Comparison of ENCODE assay signal across 18 cellular contexts in genomic region chr18:29078272-29078671, GRCh38.
DNase-seq lines count a peak whose midpoint lies in the region; ATAC-seq and TF ChIP-seq lines count a peak whose summit lies in the region.
"Had no signal": no experiment of that assay in that cellular context is flagged by ENCODE, and none has a peak within 500 bp of the region (broad histone marks: within the 10 kb centered on the region; RNA-seq: fewer than 3 reads in every experiment).

No MANE protein-coding gene starts in this region.

- H3K79me2 ChIP-seq in DND-41 (ENCODE audit: insufficient read depth, low read length): no peaks in the 10 kb centered on the region

- CTCF ChIA-PET in naive thymus-derived CD4-positive, alpha-beta T cell (lab: Charles Lee): no interaction called here

- no peaks in the 10 kb centered on the region for H3K36me3 ChIP-seq in DND-41 (ENCODE audit: insufficient read depth, low read length)
- no peaks in the 10 kb centered on the region for H3K36me3 ChIP-seq in naive thymus-derived CD4-positive, alpha-beta T cell (ENCODE audit: control insufficient read depth in 2 of 3, insufficient read depth in 3 of 3, low read length in 3 of 3)

- H3K36me3 Mint-ChIP-seq in glutamatergic neuron (ENCODE audit: unreplicated experiment): no peaks in the 10 kb centered on the region
- peaks cover 0 to 5% (median 0%) of the 10 kb centered on the region in 5 donors for H3K36me3 Mint-ChIP-seq in naive thymus-derived CD4-positive, alpha-beta T cell
- H3K36me3 Mint-ChIP-seq: CD4-positive, CD25-positive, alpha-beta regulatory T cell had no signal

- peak; percentile 1 for DNase-seq in NCI-H1694 (lab: John Stamatoyannopoulos, UW)
- DNase-seq in NCI-H1694 treated with DMSO at 0.1 percent for 48 hours (lab: John Stamatoyannopoulos, UW): no peak
- DNase-seq in DND-41: peak; percentile 19
- peak; percentile 77 for DNase-seq in NCI-H2171 treated with DMSO at 0.1 percent for 48 hours (lab: John Stamatoyannopoulos, UW)
- DNase-seq in glutamatergic neuron: peak; percentile 58
- DNase-seq in COR-L47 (lab: John Stamatoyannopoulos, UW): no peak
- DNase-seq in naive thymus-derived CD4-positive, alpha-beta T cell: no peak
- no peak for DNase-seq in activated naive CD4-positive, alpha-beta T cell (lab: John Stamatoyannopoulos, UW)
- DNase-seq: Calu3; CD4-positive, CD25-positive, alpha-beta regulatory T cell; DMS79 treated with DMSO at 0.1 percent for 48 hours; GDM1; NCI-H1048; NCI-H2107; PC-9 had no signal

- no peaks in the 10 kb centered on the region for H4K20me1 ChIP-seq in DND-41 (ENCODE audit: insufficient read depth, low read length)

- no peak overlapping the region for H3K4me3 ChIP-seq in DND-41 (ENCODE audit: low read depth in 1 of 2, low read length in 2 of 2)
- H3K4me3 ChIP-seq in naive thymus-derived CD4-positive, alpha-beta T cell (ENCODE audit: low read length): no peak overlapping the region
- H3K4me3 ChIP-seq: A549, K562, PC-9 had no signal

- peaks cover 4% of the 10 kb centered on the region; the same call in 1 of the 2 replicates for H3K4me1 ChIP-seq in DND-41 (ENCODE audit: insufficient read depth, low read length)
- H3K4me1 ChIP-seq in naive thymus-derived CD4-positive, alpha-beta T cell (ENCODE audit: control insufficient read depth in 2 of 2, insufficient read depth in 2 of 2, low read length in 2 of 2): no peaks in the 10 kb centered on the region
- H3K4me1 ChIP-seq: A549 had no signal

- no peak for TF ChIP-seq CTCF in DND-41 (IDR thresholded peaks at IDR 0.05; ENCODE audit: borderline replicate concordance, extremely low read depth, low read length, poor library complexity, severe bottlenecking)
- no peak for TF ChIP-seq CTCF in glutamatergic neuron (IDR thresholded peaks at IDR 0.05; ENCODE audit: partially characterized antibody, unreplicated experiment)

- H3K27ac Mint-ChIP-seq in glutamatergic neuron (ENCODE audit: unreplicated experiment): peak overlapping the region; percentile 39
- no peak overlapping the region for H3K27ac Mint-ChIP-seq in naive thymus-derived CD4-positive, alpha-beta T cell

- peak overlapping the region; percentile 48 for H2AFZ ChIP-seq in DND-41 (ENCODE audit: low read depth, low read length)
- H2AFZ ChIP-seq: PC-9 had no signal

- no peaks in the 10 kb centered on the region for H3K27me3 ChIP-seq in DND-41 (ENCODE audit: insufficient read depth, low read length, poor library complexity)
- H3K27me3 ChIP-seq in naive thymus-derived CD4-positive, alpha-beta T cell (ENCODE audit: control insufficient read depth in 2 of 2, insufficient read depth in 2 of 2, low read length in 2 of 2): no peaks in the 10 kb centered on the region

- no peaks in the 10 kb centered on the region for H3K9me3 Mint-ChIP-seq in glutamatergic neuron (ENCODE audit: unreplicated experiment)
- peaks cover 2 to 20% (median 5%) of the 10 kb centered on the region in 11 donors for H3K9me3 Mint-ChIP-seq in naive thymus-derived CD4-positive, alpha-beta T cell

- H3K9me3 ChIP-seq in DND-41 (ENCODE audit: insufficient read depth, low read length, severe bottlenecking): no peaks in the 10 kb centered on the region
- no peaks in the 10 kb centered on the region for H3K9me3 ChIP-seq in naive thymus-derived CD4-positive, alpha-beta T cell (ENCODE audit: control insufficient read depth in 2 of 3, low read length in 3 of 3)
- H3K9me3 ChIP-seq: A549 had no signal

- POLR2A ChIA-PET in naive thymus-derived CD4-positive, alpha-beta T cell (lab: Charles Lee): no interaction called here

- H3K4me3 Mint-ChIP-seq in glutamatergic neuron (ENCODE audit: unreplicated experiment): no peak overlapping the region
- no peak overlapping the region for H3K4me3 Mint-ChIP-seq in naive thymus-derived CD4-positive, alpha-beta T cell
- H3K4me3 Mint-ChIP-seq: CD4-positive, CD25-positive, alpha-beta regulatory T cell had no signal

- peaks cover 7% of the 10 kb centered on the region for H3K4me1 Mint-ChIP-seq in glutamatergic neuron (ENCODE audit: low read depth, unreplicated experiment)
- no peaks in the 10 kb centered on the region for H3K4me1 Mint-ChIP-seq in naive thymus-derived CD4-positive, alpha-beta T cell
- H3K4me1 Mint-ChIP-seq: CD4-positive, CD25-positive, alpha-beta regulatory T cell had no signal

- no peaks in the 10 kb centered on the region for H3K27me3 Mint-ChIP-seq in glutamatergic neuron (ENCODE audit: unreplicated experiment)
- H3K27me3 Mint-ChIP-seq in naive thymus-derived CD4-positive, alpha-beta T cell: no peaks in the 10 kb centered on the region
- H3K27me3 Mint-ChIP-seq: CD4-positive, CD25-positive, alpha-beta regulatory T cell had no signal

- 0 out of 3 replicates have a peak, but pooled peaks have one; percentile 24 for ATAC-seq in DND-41 (ENCODE audit: insufficient read depth, low read depth)
- no peak for ATAC-seq in naive thymus-derived CD4-positive, alpha-beta T cell
- ATAC-seq: A549, K562 had no signal

- H3K4me2 ChIP-seq in DND-41 (ENCODE audit: insufficient read depth, low read length): no peak overlapping the region
- H3K4me2 ChIP-seq: A549, PC-9 had no signal

- intact Hi-C loops in naive thymus-derived CD4-positive, alpha-beta T cell (cut with micrococcal nuclease): loop anchor here in 1 of 2 donors (5.0 kb wide), 1 partner anchor 44 kb away; no protein-coding TSS in a partner anchor

- H3K27ac ChIP-seq in DND-41 (ENCODE audit: low read length): no peak overlapping the region
- no peak overlapping the region for H3K27ac ChIP-seq in naive thymus-derived CD4-positive, alpha-beta T cell (ENCODE audit: low read depth, low read length)
- H3K27ac ChIP-seq: A549, HL-60, PC-9 had no signal

- no peak overlapping the region for H3K9ac ChIP-seq in DND-41 (ENCODE audit: low read depth, low read length)

Comparison
In these comparisons a context has a peak if more than half of its experiments do, and no peak if none do; other contexts are left out.
1. DNase-seq: peak in NCI-H1694 (single experiment), DND-41 (single experiment), NCI-H2171 treated with DMSO at 0.1 percent for 48 hours (single experiment) and glutamatergic neuron (single experiment); none in NCI-H1694 treated with DMSO at 0.1 percent for 48 hours (single experiment), COR-L47 (single experiment), naive thymus-derived CD4-positive, alpha-beta T cell (0 of 9) and activated naive CD4-positive, alpha-beta T cell (0 of 4).